Comparison of ENCODE assay signal across 11 cellular contexts in genomic region chr9:121750715-121751623, GRCh38.
A peak's percentile ranks its signal among the peaks of the same experiment; 100 is the strongest.
DNase-seq lines count a peak whose midpoint lies in the region; TF ChIP-seq lines count a peak whose summit lies in the region.
"Had no signal": no experiment of that assay in that cellular context is flagged by ENCODE, and none has a peak within 500 bp of the region (broad histone marks: within the 10 kb centered on the region; RNA-seq: fewer than 3 reads in every experiment).

No MANE protein-coding gene starts in this region.

- H3K4me1 Mint-ChIP-seq in activated CD4-positive, alpha-beta T cell treated with anti-CD3 and anti-CD28 coated beads, Interleukin-2, amount 10 ng/mL, durations not matched to agents 7 days and 5 days, result peaks cover 20% of the 10 kb centered on the region

- H3K36me3 ChIP-seq in Peyer's patch (peaks cover 0 to 3% (median 0%) of the 10 kb centered on the region in 3 donors), mucosa of stomach (ENCODE audit: control insufficient read depth, insufficient read depth, low read length) (no peaks in the 10 kb centered on the region), testis (ENCODE audit: low read depth, missing control alignments) (no peaks in the 10 kb centered on the region)

- H3K9me3 Mint-ChIP-seq in activated CD4-positive, alpha-beta T cell treated with anti-CD3 and anti-CD28 coated beads, Interleukin-2, amount 10 ng/mL, durations not matched to agents 7 days and 5 days, result no peaks in the 10 kb centered on the region

- DNase-seq in Peyer's patch, result no peak
- DNase-seq in coronary artery (ENCODE audit: low spot score), result no peak
- DNase-seq in testis, result peak; percentile 93
- no peak for DNase-seq in UCSD-AML1 (lab: John Stamatoyannopoulos, UW; ENCODE audit: unreplicated experiment)
- DNase-seq in dedifferentiated amniotic fluid mesenchymal stem cell (ENCODE audit: extremely low spot score), result no peak
- no peak for DNase-seq in activated CD4-positive, alpha-beta T cell treated with anti-CD3 and anti-CD28 coated beads, Interleukin-2, amount 10 ng/mL, durations not matched to agents 7 days and 5 days
- DNase-seq: activated T-cell treated with anti-CD3 and anti-CD28 coated beads, Interleukin-2, amount 50 U/mL, for 48 hours; NCI-H1048 had no signal

- H3K27me3 ChIP-seq in Peyer's patch (no peaks in the 10 kb centered on the region), mucosa of stomach (ENCODE audit: control insufficient read depth, insufficient read depth, low read length) (no peaks in the 10 kb centered on the region), testis (no peaks in the 10 kb centered on the region)

- POLR2A ChIA-PET in activated CD4-positive, alpha-beta T cell treated with anti-CD3 and anti-CD28 coated beads, Interleukin-2, amount 10 ng/mL, durations not matched to agents 7 days and 5 days (lab: Charles Lee), result no interaction called here

- peak overlapping the region in 3 of 4 donors; percentile 1 to 49 (median 7) for H3K27ac ChIP-seq in Peyer's patch
- peak overlapping the region; percentile 88 to 89 for H3K27ac ChIP-seq in coronary artery
- peak overlapping the region; percentile 57 to 95 for H3K27ac ChIP-seq in testis
- H3K27ac ChIP-seq: HL-60 had no signal

- H3K9me3 ChIP-seq in Peyer's patch, result no peaks in the 10 kb centered on the region
- no peaks in the 10 kb centered on the region for H3K9me3 ChIP-seq in mucosa of stomach (ENCODE audit: control insufficient read depth, low read length)
- H3K9me3 ChIP-seq in testis, result no peaks in the 10 kb centered on the region

- no peaks in the 10 kb centered on the region for H3K36me3 Mint-ChIP-seq in activated CD4-positive, alpha-beta T cell treated with anti-CD3 and anti-CD28 coated beads, Interleukin-2, amount 10 ng/mL, durations not matched to agents 7 days and 5 days (ENCODE audit: low read depth)

- TF ChIP-seq CTCF in Peyer's patch (IDR thresholded peaks at IDR 0.05), result no peak
- no peak for TF ChIP-seq CTCF in coronary artery (IDR thresholded peaks at IDR 0.05)
- TF ChIP-seq CTCF in testis (IDR thresholded peaks at IDR 0.05), result no peak

- 56 to 82% methylated on average over 15 to 17 of the region's 17 CpGs for WGBS in testis, 2 donors

- CTCF ChIA-PET in activated CD4-positive, alpha-beta T cell treated with anti-CD3 and anti-CD28 coated beads, Interleukin-2, amount 10 ng/mL, durations not matched to agents 7 days and 5 days (lab: Charles Lee), result interaction anchor here (0.7 to 1.6 kb wide), 3 partner anchors 32 to 407 kb away, joined by 3 read pairs; no protein-coding TSS in a partner anchor

- peak overlapping the region; percentile 50 for H3K9ac ChIP-seq in mucosa of stomach (ENCODE audit: low read length)

- H3K4me3 ChIP-seq in Peyer's patch (no peak overlapping the region), coronary artery (peak overlapping the region; percentile 33), mucosa of stomach (ENCODE audit: low read length) (no peak overlapping the region), testis (no peak overlapping the region)
- H3K4me3 ChIP-seq: lung had no signal

- H3K4me1 ChIP-seq in Peyer's patch, result peaks cover 0 to 60% (median 0%) of the 10 kb centered on the region in 4 donors
- H3K4me1 ChIP-seq in mucosa of stomach (ENCODE audit: control insufficient read depth, insufficient read depth, low read length), result peaks cover 62% of the 10 kb centered on the region
- H3K4me1 ChIP-seq in testis, result peaks cover 94% of the 10 kb centered on the region

- H3K27me3 Mint-ChIP-seq in activated CD4-positive, alpha-beta T cell treated with anti-CD3 and anti-CD28 coated beads, Interleukin-2, amount 10 ng/mL, durations not matched to agents 7 days and 5 days, result no peaks in the 10 kb centered on the region

- intact Hi-C loops in testis (cut with DNase I; ENCODE audit: low total_unique reads), result no loop called here

- H3K4me3 Mint-ChIP-seq in activated CD4-positive, alpha-beta T cell treated with anti-CD3 and anti-CD28 coated beads, Interleukin-2, amount 10 ng/mL, durations not matched to agents 7 days and 5 days, result no peak overlapping the region

- no peak overlapping the region for H3K27ac Mint-ChIP-seq in activated CD4-positive, alpha-beta T cell treated with anti-CD3 and anti-CD28 coated beads, Interleukin-2, amount 10 ng/mL, durations not matched to agents 7 days and 5 days

- TF ChIP-seq POLR2A in Peyer's patch (IDR thresholded peaks at IDR 0.05), result no peak
- TF ChIP-seq POLR2A in testis (IDR thresholded peaks at IDR 0.05), result no peak

Comparison
In these comparisons a context has a peak if more than half of its experiments do, and no peak if none do; other contexts are left out.
1. H3K27ac ChIP-seq: peak in every context shown above with its lines; median percentile 88 in coronary artery; 76 in testis; 7 in Peyer's patch.